In genomic region chr11:29446132-29446531, GRCh38 we compare ENCODE assay signal across 36 cellular contexts.
"Had no signal": no experiment of that assay in that cellular context is flagged by ENCODE, and none has a peak within 500 bp of the region (broad histone marks: within the 10 kb centered on the region; RNA-seq: fewer than 3 reads in every experiment).

No MANE protein-coding gene starts in this region.

- ATAC-seq: activated CD8-positive, alpha-beta memory T cell treated with anti-CD3 and anti-CD28 coated beads, Interleukin-2, amount 10 ng/mL, durations not matched to agents 7 days and 5 days; activated CD8-positive, alpha-beta T cell treated with anti-CD3 and anti-CD28 coated beads for 36 hours; activated naive CD8-positive, alpha-beta T cell treated with anti-CD3 and anti-CD28 coated beads, Interleukin-2, amount 50 U/mL, for 24 hours had no signal

- H3K27ac ChIP-seq: ascending aorta, cardiac muscle cell, VCaP had no signal

- H3K27me3 ChIP-seq: ascending aorta, cardiac muscle cell had no signal

- H3K9me3 ChIP-seq: ascending aorta had no signal

- H3K36me3 Mint-ChIP-seq: activated CD4-positive, alpha-beta memory T cell treated with anti-CD3 and anti-CD28 coated beads for 36 hours; activated CD8-positive, alpha-beta memory T cell treated with anti-CD3 and anti-CD28 coated beads, Interleukin-2, amount 10 ng/mL, durations not matched to agents 7 days and 5 days; activated naive CD4-positive, alpha-beta T cell treated with anti-CD3 and anti-CD28 coated beads, Interleukin-2, amount 10 ng/mL, durations not matched to agents 7 days and 5 days; activated naive CD4-positive, alpha-beta T cell treated with anti-CD3 and anti-CD28 coated beads, Interleukin-2, amount 50 U/mL, for 24 hours; activated naive CD8-positive, alpha-beta T cell; activated naive CD8-positive, alpha-beta T cell treated with anti-CD3 and anti-CD28 coated beads, Interleukin-2, amount 10 ng/mL, durations not matched to agents 7 days and 5 days; brain had no signal

- H3K4me1 ChIP-seq: ascending aorta had no signal

- H3K4me3 ChIP-seq: ascending aorta, cardiac muscle cell had no signal

- DNase-seq: activated B cell treated with CpG ODN at 0.5 μM for 24 hours; activated CD4-positive, alpha-beta memory T cell treated with anti-CD3 and anti-CD28 coated beads for 36 hours; activated CD4-positive, alpha-beta T cell treated with anti-CD3 and anti-CD28 coated beads for 4 hours; activated CD4-positive, alpha-beta T cell treated with anti-CD3 and anti-CD28 coated beads, Interleukin-2, amount 10 ng/mL, durations not matched to agents 24 days and 14 days; activated CD4-positive, alpha-beta T cell treated with anti-CD3 and anti-CD28 coated beads, Interleukin-2, amount 50 U/mL, for 1 hour; activated CD4-positive, alpha-beta T cell treated with anti-CD3 and anti-CD28 coated beads, Interleukin-2, amount 50 U/mL, for 4 hours; activated CD4-positive, CD25-positive, alpha-beta regulatory T cell treated with anti-CD3 and anti-CD28 coated beads, Interleukin-2, amount 50 U/mL, for 72 hours; activated CD8-positive, alpha-beta memory T cell treated with anti-CD3 and anti-CD28 coated beads for 24 hours; activated CD8-positive, alpha-beta memory T cell treated with anti-CD3 and anti-CD28 coated beads, Interleukin-2, amount 10 ng/mL, durations not matched to agents 7 days and 5 days; activated CD8-positive, alpha-beta memory T cell treated with anti-CD3 and anti-CD28 coated beads, Interleukin-2, amount 50 U/mL, for 48 hours; activated CD8-positive, alpha-beta T cell treated with anti-CD3 and anti-CD28 coated beads for 36 hours; activated effector memory CD4-positive, alpha-beta T cell treated with Interleukin-2 at 50 U/mL for 16 hours; activated gamma-delta T cell; activated naive CD4-positive, alpha-beta T cell treated with anti-CD3 and anti-CD28 coated beads, Interleukin-2, amount 10 ng/mL, durations not matched to agents 7 days and 5 days; activated naive CD4-positive, alpha-beta T cell treated with Interleukin-2 at 50 U/mL for 16 hours; activated naive CD8-positive, alpha-beta T cell treated with anti-CD3 and anti-CD28 coated beads, Interleukin-2, amount 10 ng/mL, durations not matched to agents 7 days and 5 days; activated naive CD8-positive, alpha-beta T cell treated with anti-CD3 and anti-CD28 coated beads, Interleukin-2, amount 50 U/mL, for 24 hours; activated T-cell treated with anti-CD3 and anti-CD28 coated beads, Interleukin-2, amount 50 U/mL, for 24 hours; activated T-cell treated with anti-CD3 and anti-CD28 coated beads, Interleukin-2, amount 50 U/mL, for 48 hours; amygdala; anterior cingulate cortex; caudate nucleus; SW 1271; T-helper 1 cell; T-helper 2 cell; T-helper 9 cell had no signal

- H3K9me3 Mint-ChIP-seq: activated B cell treated with CpG ODN at 0.5 μM for 24 hours; activated CD4-positive, alpha-beta T cell treated with anti-CD3 and anti-CD28 coated beads, Interleukin-2, amount 10 ng/mL, durations not matched to agents 24 days and 14 days; activated CD8-positive, alpha-beta T cell treated with anti-CD3 and anti-CD28 coated beads for 36 hours; brain had no signal

- H3K27me3 Mint-ChIP-seq: activated B cell treated with CpG ODN at 0.5 μM for 24 hours; activated CD4-positive, alpha-beta memory T cell treated with anti-CD3 and anti-CD28 coated beads for 36 hours; activated CD4-positive, alpha-beta T cell treated with anti-CD3 and anti-CD28 coated beads, Interleukin-2, amount 10 ng/mL, durations not matched to agents 24 days and 14 days; activated CD8-positive, alpha-beta memory T cell treated with anti-CD3 and anti-CD28 coated beads, Interleukin-2, amount 10 ng/mL, durations not matched to agents 7 days and 5 days; activated CD8-positive, alpha-beta T cell treated with anti-CD3 and anti-CD28 coated beads for 36 hours; activated naive CD4-positive, alpha-beta T cell treated with anti-CD3 and anti-CD28 coated beads, Interleukin-2, amount 10 ng/mL, durations not matched to agents 7 days and 5 days; activated naive CD4-positive, alpha-beta T cell treated with anti-CD3 and anti-CD28 coated beads, Interleukin-2, amount 50 U/mL, for 24 hours; activated naive CD8-positive, alpha-beta T cell; activated naive CD8-positive, alpha-beta T cell treated with anti-CD3 and anti-CD28 coated beads, Interleukin-2, amount 10 ng/mL, durations not matched to agents 7 days and 5 days; activated naive CD8-positive, alpha-beta T cell treated with anti-CD3 and anti-CD28 coated beads, Interleukin-2, amount 50 U/mL, for 24 hours; activated T-cell treated with anti-CD3 and anti-CD28 coated beads, Interleukin-2, amount 50 U/mL, for 24 hours; brain; central memory CD8-positive, alpha-beta T cell had no signal

- H3K4me3 Mint-ChIP-seq: activated B cell treated with CpG ODN at 0.5 μM for 24 hours; activated CD4-positive, alpha-beta memory T cell treated with anti-CD3 and anti-CD28 coated beads for 36 hours; activated CD4-positive, alpha-beta T cell treated with anti-CD3 and anti-CD28 coated beads, Interleukin-2, amount 10 ng/mL, durations not matched to agents 24 days and 14 days; activated CD8-positive, alpha-beta memory T cell treated with anti-CD3 and anti-CD28 coated beads, Interleukin-2, amount 10 ng/mL, durations not matched to agents 7 days and 5 days; activated CD8-positive, alpha-beta T cell treated with anti-CD3 and anti-CD28 coated beads for 36 hours; activated naive CD4-positive, alpha-beta T cell treated with anti-CD3 and anti-CD28 coated beads, Interleukin-2, amount 10 ng/mL, durations not matched to agents 7 days and 5 days; activated naive CD4-positive, alpha-beta T cell treated with anti-CD3 and anti-CD28 coated beads, Interleukin-2, amount 50 U/mL, for 24 hours; activated naive CD8-positive, alpha-beta T cell; activated naive CD8-positive, alpha-beta T cell treated with anti-CD3 and anti-CD28 coated beads, Interleukin-2, amount 10 ng/mL, durations not matched to agents 7 days and 5 days; activated naive CD8-positive, alpha-beta T cell treated with anti-CD3 and anti-CD28 coated beads, Interleukin-2, amount 50 U/mL, for 24 hours; activated T-cell treated with anti-CD3 and anti-CD28 coated beads, Interleukin-2, amount 50 U/mL, for 24 hours; brain; central memory CD8-positive, alpha-beta T cell; T-helper 1 cell treated with Interleukin-12 subunit alpha and Interleukin-12 subunit beta and Interleukin-4 antibody, amounts not matched to agents 30 μg/mL and 1 μg/mL, for 36 hours; T-helper 2 cell treated with Interferon-gamma antibody and Interleukin-4, amounts not matched to agents 5 μg/mL and 100 μg/mL, for 36 hours had no signal

- H3K36me3 ChIP-seq: ascending aorta, cardiac muscle cell had no signal

- H3K4me1 Mint-ChIP-seq: activated B cell treated with CpG ODN at 0.5 μM for 24 hours; activated CD4-positive, alpha-beta T cell treated with anti-CD3 and anti-CD28 coated beads, Interleukin-2, amount 10 ng/mL, durations not matched to agents 24 days and 14 days; activated CD8-positive, alpha-beta memory T cell treated with anti-CD3 and anti-CD28 coated beads, Interleukin-2, amount 10 ng/mL, durations not matched to agents 7 days and 5 days; activated naive CD4-positive, alpha-beta T cell treated with anti-CD3 and anti-CD28 coated beads, Interleukin-2, amount 10 ng/mL, durations not matched to agents 7 days and 5 days; activated naive CD4-positive, alpha-beta T cell treated with anti-CD3 and anti-CD28 coated beads, Interleukin-2, amount 50 U/mL, for 24 hours; activated naive CD8-positive, alpha-beta T cell treated with anti-CD3 and anti-CD28 coated beads, Interleukin-2, amount 10 ng/mL, durations not matched to agents 7 days and 5 days; activated naive CD8-positive, alpha-beta T cell treated with anti-CD3 and anti-CD28 coated beads, Interleukin-2, amount 50 U/mL, for 24 hours; central memory CD8-positive, alpha-beta T cell had no signal

- H3K27ac Mint-ChIP-seq: activated B cell treated with CpG ODN at 0.5 μM for 24 hours; activated CD4-positive, alpha-beta memory T cell treated with anti-CD3 and anti-CD28 coated beads for 36 hours; activated CD4-positive, alpha-beta T cell treated with anti-CD3 and anti-CD28 coated beads, Interleukin-2, amount 10 ng/mL, durations not matched to agents 24 days and 14 days; activated CD8-positive, alpha-beta memory T cell treated with anti-CD3 and anti-CD28 coated beads, Interleukin-2, amount 10 ng/mL, durations not matched to agents 7 days and 5 days; activated CD8-positive, alpha-beta T cell treated with anti-CD3 and anti-CD28 coated beads for 36 hours; activated naive CD4-positive, alpha-beta T cell treated with anti-CD3 and anti-CD28 coated beads, Interleukin-2, amount 10 ng/mL, durations not matched to agents 7 days and 5 days; activated naive CD4-positive, alpha-beta T cell treated with anti-CD3 and anti-CD28 coated beads, Interleukin-2, amount 50 U/mL, for 24 hours; activated naive CD8-positive, alpha-beta T cell; activated naive CD8-positive, alpha-beta T cell treated with anti-CD3 and anti-CD28 coated beads, Interleukin-2, amount 10 ng/mL, durations not matched to agents 7 days and 5 days; activated naive CD8-positive, alpha-beta T cell treated with anti-CD3 and anti-CD28 coated beads, Interleukin-2, amount 50 U/mL, for 24 hours; activated T-cell treated with anti-CD3 and anti-CD28 coated beads, Interleukin-2, amount 50 U/mL, for 24 hours; activated T-helper 2 cell treated with anti-CD3 and anti-CD28 coated beads, Interferon-gamma antibody, Interleukin-2, Interleukin-4, amounts not matched to agents 10 μg/mL and 5 μg/mL and 100 μg/mL, durations not matched to agents 14 hours and 24 hours and 36 hours; brain; T-helper 1 cell treated with Interleukin-12 subunit alpha and Interleukin-12 subunit beta and Interleukin-4 antibody, amounts not matched to agents 30 μg/mL and 1 μg/mL, for 36 hours; T-helper 2 cell treated with Interferon-gamma antibody and Interleukin-4, amounts not matched to agents 5 μg/mL and 100 μg/mL, for 36 hours had no signal
